ENCODE assay signal across 25 cellular contexts in genomic region chr22:28064941-28065340, GRCh38.
"Had no signal": no experiment of that assay in that cellular context is flagged by ENCODE, and none has a peak within 500 bp of the region (broad histone marks: within the 10 kb centered on the region; RNA-seq: fewer than 3 reads in every experiment).

No MANE protein-coding gene starts in this region.

- DNase-seq: activated CD4-positive, alpha-beta T cell treated with anti-CD3 and anti-CD28 coated beads for 48 hours; activated CD4-positive, alpha-beta T cell treated with anti-CD3 and anti-CD28 coated beads, Interleukin-2, amount 50 U/mL, for 4 hours; activated CD4-positive, CD25-positive, alpha-beta regulatory T cell treated with anti-CD3 and anti-CD28 coated beads, Interleukin-2, amount 50 U/mL, for 72 hours; activated CD8-positive, alpha-beta memory T cell treated with anti-CD3 and anti-CD28 coated beads, Interleukin-2, amount 50 U/mL, for 48 hours; activated CD8-positive, alpha-beta T cell treated with anti-CD3 and anti-CD28 coated beads, Interleukin-2, amount 10 ng/mL, durations not matched to agents 7 days and 5 days; activated naive CD8-positive, alpha-beta T cell treated with anti-CD3 and anti-CD28 coated beads, Interleukin-2, amount 50 U/mL, for 24 hours; activated T-cell treated with anti-CD3 and anti-CD28 coated beads, Interleukin-2, amount 50 U/mL, for 1 hour; amygdala; brain microvascular endothelial cell; MM.1S; NCI-H1105; NCI-H1436; NCI-H1694 treated with DMSO at 0.1 percent for 48 hours; NCI-H2029 treated with DMSO at 0.1 percent for 48 hours; NCI-H510A treated with DMSO at 0.1 percent for 48 hours; NCI-H69; NK-92 treated with Interleukin-12 subunit alpha and Interleukin-12 subunit beta, amount 100 ng/mL, for 24 hours; Peyer's patch; Right ventricle myocardium superior; T-helper 17 cell; T-helper 9 cell had no signal

- H3K4me3 ChIP-seq: Peyer's patch, SJSA1 had no signal

- H3K4me3 Mint-ChIP-seq: activated CD8-positive, alpha-beta T cell treated with anti-CD3 and anti-CD28 coated beads, Interleukin-2, amount 10 ng/mL, durations not matched to agents 7 days and 5 days; activated naive CD4-positive, alpha-beta T cell treated with anti-CD3 and anti-CD28 coated beads, Interleukin-2, amount 50 U/mL, for 24 hours; activated naive CD8-positive, alpha-beta T cell treated with anti-CD3 and anti-CD28 coated beads, Interleukin-2, amount 50 U/mL, for 24 hours; T-helper 17 cell; WTC11 had no signal

- H3K4me1 ChIP-seq: Peyer's patch, SJSA1 had no signal

- H3K27ac ChIP-seq: brain microvascular endothelial cell, Peyer's patch, RWPE1, SJSA1 had no signal

- H3K9me3 ChIP-seq: Peyer's patch, SJSA1 had no signal

- H3K27ac Mint-ChIP-seq: activated CD8-positive, alpha-beta T cell treated with anti-CD3 and anti-CD28 coated beads, Interleukin-2, amount 10 ng/mL, durations not matched to agents 7 days and 5 days; activated naive CD4-positive, alpha-beta T cell treated with anti-CD3 and anti-CD28 coated beads, Interleukin-2, amount 50 U/mL, for 24 hours; activated naive CD8-positive, alpha-beta T cell treated with anti-CD3 and anti-CD28 coated beads, Interleukin-2, amount 50 U/mL, for 24 hours; T-helper 17 cell; WTC11 had no signal

- H3K27me3 Mint-ChIP-seq: activated naive CD4-positive, alpha-beta T cell treated with anti-CD3 and anti-CD28 coated beads, Interleukin-2, amount 50 U/mL, for 24 hours had no signal

- H3K27me3 ChIP-seq: brain microvascular endothelial cell, Peyer's patch, SJSA1 had no signal

- H3K4me1 Mint-ChIP-seq: activated naive CD4-positive, alpha-beta T cell treated with anti-CD3 and anti-CD28 coated beads, Interleukin-2, amount 50 U/mL, for 24 hours; activated naive CD8-positive, alpha-beta T cell treated with anti-CD3 and anti-CD28 coated beads, Interleukin-2, amount 50 U/mL, for 24 hours; WTC11 had no signal

- H3K36me3 ChIP-seq: brain microvascular endothelial cell, Peyer's patch, SJSA1 had no signal

- H3K9me3 Mint-ChIP-seq: activated naive CD4-positive, alpha-beta T cell treated with anti-CD3 and anti-CD28 coated beads, Interleukin-2, amount 50 U/mL, for 24 hours; activated naive CD8-positive, alpha-beta T cell treated with anti-CD3 and anti-CD28 coated beads, Interleukin-2, amount 50 U/mL, for 24 hours had no signal

- H3K36me3 Mint-ChIP-seq: activated naive CD4-positive, alpha-beta T cell treated with anti-CD3 and anti-CD28 coated beads, Interleukin-2, amount 50 U/mL, for 24 hours had no signal
